36 cellular contexts compared by ENCODE assay signal in genomic region chr12:112595415-112595814, GRCh38.
"Had no signal": no experiment of that assay in that cellular context is flagged by ENCODE, and none has a peak within 500 bp of the region (broad histone marks: within the 10 kb centered on the region; RNA-seq: fewer than 3 reads in every experiment).

No MANE protein-coding gene starts in this region.

- H3K4me3 ChIP-seq: body of pancreas, PC-9 had no signal

- H3K4me3 Mint-ChIP-seq: activated CD4-positive, alpha-beta T cell treated with anti-CD3 and anti-CD28 coated beads, Interleukin-2, amount 10 ng/mL, durations not matched to agents 24 days and 14 days; activated CD8-positive, alpha-beta T cell treated with anti-CD3 and anti-CD28 coated beads, Interleukin-2, amount 10 ng/mL, durations not matched to agents 7 days and 5 days; activated naive CD4-positive, alpha-beta T cell treated with anti-CD3 and anti-CD28 coated beads, Interleukin-2, amount 50 U/mL, for 24 hours; activated naive CD8-positive, alpha-beta T cell treated with anti-CD3 and anti-CD28 coated beads, Interleukin-2, amount 10 ng/mL, durations not matched to agents 7 days and 5 days; activated T-cell treated with anti-CD3 and anti-CD28 coated beads, Interleukin-2, amount 50 U/mL, for 24 hours had no signal

- H3K4me1 ChIP-seq: body of pancreas had no signal

- DNase-seq: activated CD4-positive, alpha-beta T cell treated with anti-CD3 and anti-CD28 coated beads, Interleukin-2, amount 10 ng/mL, durations not matched to agents 24 days and 14 days; activated CD4-positive, alpha-beta T cell treated with anti-CD3 and anti-CD28 coated beads, Interleukin-2, amount 50 U/mL, for 4 hours; activated CD4-positive, CD25-positive, alpha-beta regulatory T cell; activated CD8-positive, alpha-beta T cell treated with anti-CD3 and anti-CD28 coated beads, Interleukin-2, amount 10 ng/mL, durations not matched to agents 7 days and 5 days; activated gamma-delta T cell; activated naive CD4-positive, alpha-beta T cell treated with Interleukin-2 at 50 U/mL for 16 hours; activated naive CD8-positive, alpha-beta T cell treated with anti-CD3 and anti-CD28 coated beads, Interleukin-2, amount 10 ng/mL, durations not matched to agents 7 days and 5 days; activated T-cell treated with anti-CD3 and anti-CD28 coated beads, Interleukin-2, amount 50 U/mL, for 24 hours; body of pancreas; caudate nucleus; cerebellar nuclear complex; Kasumi-1; KG1; MM.1S; NCI-H1092; NCI-H1417; NCI-H146; NCI-H187; NCI-H2029 treated with DMSO at 0.1 percent for 48 hours; NCI-H2107; NCI-H2171; NCI-H510A; NCI-H526; NCI-H748 treated with DMSO at 0.1 percent for 48 hours; NK-92 treated with Interleukin-12 subunit alpha and Interleukin-12 subunit beta, amount 100 ng/mL, for 24 hours; PC-9; SIG-M5; T-helper 1 cell; T-helper 2 cell; T-helper 9 cell; WERI-Rb-1 had no signal

- H2AFZ ChIP-seq: PC-9 had no signal

- ATAC-seq: activated CD8-positive, alpha-beta T cell treated with anti-CD3 and anti-CD28 coated beads, Interleukin-2, amount 10 ng/mL, durations not matched to agents 7 days and 5 days; body of pancreas; Right ventricle myocardium inferior; SK-N-SH treated with all-trans-retinoic acid at 6 μM for 48 hours had no signal

- H3K4me2 ChIP-seq: PC-9 had no signal

- H3K4me1 Mint-ChIP-seq: activated naive CD4-positive, alpha-beta T cell treated with anti-CD3 and anti-CD28 coated beads, Interleukin-2, amount 50 U/mL, for 24 hours; activated naive CD8-positive, alpha-beta T cell treated with anti-CD3 and anti-CD28 coated beads, Interleukin-2, amount 10 ng/mL, durations not matched to agents 7 days and 5 days had no signal

- H3K27me3 ChIP-seq: body of pancreas had no signal

- H3K27ac ChIP-seq: body of pancreas, PC-9, RWPE1, WERI-Rb-1 had no signal

- H3K9me3 Mint-ChIP-seq: activated naive CD4-positive, alpha-beta T cell treated with anti-CD3 and anti-CD28 coated beads, Interleukin-2, amount 50 U/mL, for 24 hours; activated T-cell treated with anti-CD3 and anti-CD28 coated beads, Interleukin-2, amount 50 U/mL, for 24 hours had no signal

- H3K36me3 Mint-ChIP-seq: activated naive CD4-positive, alpha-beta T cell treated with anti-CD3 and anti-CD28 coated beads, Interleukin-2, amount 50 U/mL, for 24 hours; activated naive CD8-positive, alpha-beta T cell treated with anti-CD3 and anti-CD28 coated beads, Interleukin-2, amount 10 ng/mL, durations not matched to agents 7 days and 5 days had no signal

- H3K36me3 ChIP-seq: WERI-Rb-1 had no signal

- H3K27ac Mint-ChIP-seq: activated CD4-positive, alpha-beta T cell treated with anti-CD3 and anti-CD28 coated beads, Interleukin-2, amount 10 ng/mL, durations not matched to agents 24 days and 14 days; activated CD8-positive, alpha-beta T cell treated with anti-CD3 and anti-CD28 coated beads, Interleukin-2, amount 10 ng/mL, durations not matched to agents 7 days and 5 days; activated naive CD4-positive, alpha-beta T cell treated with anti-CD3 and anti-CD28 coated beads, Interleukin-2, amount 50 U/mL, for 24 hours; activated naive CD8-positive, alpha-beta T cell treated with anti-CD3 and anti-CD28 coated beads, Interleukin-2, amount 10 ng/mL, durations not matched to agents 7 days and 5 days; activated T-cell treated with anti-CD3 and anti-CD28 coated beads, Interleukin-2, amount 50 U/mL, for 24 hours; activated T-helper 2 cell treated with anti-CD3 and anti-CD28 coated beads, Interferon-gamma antibody, Interleukin-2, Interleukin-4, amounts not matched to agents 10 μg/mL and 5 μg/mL and 100 μg/mL, durations not matched to agents 14 hours and 24 hours and 36 hours had no signal
